Comparison of ENCODE assay signal across 10 cellular contexts in genomic region chr2:38409904-38410167, GRCh38. TPM values are rescaled to one million over a fixed set of nuclear protein-coding genes. Genes with fewer than 3 reads are reported as not detected.
DNase-seq lines count a peak whose midpoint lies in the region; ATAC-seq and TF ChIP-seq lines count a peak whose summit lies in the region.
"Had no signal": no experiment of that assay in that cellular context is flagged by ENCODE, and none has a peak within 500 bp of the region (broad histone marks: within the 10 kb centered on the region; RNA-seq: fewer than 3 reads in every experiment).

No MANE protein-coding gene starts in this region.

- peaks cover 10% of the 10 kb centered on the region for H3F3A ChIP-seq in OCI-LY1 (ENCODE audit: insufficient read depth, low read length)

- no peaks in the 10 kb centered on the region for H3K79me2 ChIP-seq in OCI-LY1 (ENCODE audit: insufficient read depth, low read length)

- H3K4me3 ChIP-seq in OCI-LY1 (ENCODE audit: low read depth, low read length, poor library complexity, severe bottlenecking) (peak overlapping the region; percentile 44), suprapubic skin (no peak overlapping the region)

- ATAC-seq in GM19328 (IDR thresholded peaks at IDR 0.05; ENCODE audit: unreplicated experiment) (peak; percentile 26), HG02642 (IDR thresholded peaks at IDR 0.05; ENCODE audit: poor library complexity, unreplicated experiment) (peak; percentile 31), HG03469 (IDR thresholded peaks at IDR 0.05; ENCODE audit: unreplicated experiment) (no peak)
- ATAC-seq: activated CD8-positive, alpha-beta T cell treated with anti-CD3 and anti-CD28 coated beads, Interleukin-2, amount 10 ng/mL, durations not matched to agents 7 days and 5 days had no signal

- H3K27me3 ChIP-seq in OCI-LY1 (ENCODE audit: insufficient read depth, low read length) (no peaks in the 10 kb centered on the region), suprapubic skin (no peaks in the 10 kb centered on the region)

- H3K4me2 ChIP-seq in OCI-LY1 (ENCODE audit: low read length): peak overlapping the region; percentile 71

- no peak for TF ChIP-seq CTCF in OCI-LY1 (IDR thresholded peaks at IDR 0.05; ENCODE audit: low read length)
- TF ChIP-seq CTCF in suprapubic skin (IDR thresholded peaks at IDR 0.05): no peak

- TF ChIP-seq POLR2A in suprapubic skin (IDR thresholded peaks at IDR 0.05): no peak

- no peak for DNase-seq in suprapubic skin (ENCODE audit: low spot score in 2 of 2)
- no peak for DNase-seq in effector CD8-positive, alpha-beta T cell (lab: John Stamatoyannopoulos, UW)
- no peak for DNase-seq in NCI-H1436 (lab: John Stamatoyannopoulos, UW)
- DNase-seq: activated CD8-positive, alpha-beta T cell treated with anti-CD3 and anti-CD28 coated beads, Interleukin-2, amount 10 ng/mL, durations not matched to agents 7 days and 5 days; activated naive CD4-positive, alpha-beta T cell treated with anti-CD3 and anti-CD28 coated beads, Interleukin-2, amount 50 U/mL, for 16 hours; T-helper 1 cell had no signal

- no peaks in the 10 kb centered on the region for H3K9me2 ChIP-seq in OCI-LY1 (ENCODE audit: low read depth, low read length)

- H3K4me1 ChIP-seq in OCI-LY1 (ENCODE audit: insufficient read depth, low read length, severe bottlenecking): peaks cover 39% of the 10 kb centered on the region
- H3K4me1 ChIP-seq in suprapubic skin: peaks cover 56% of the 10 kb centered on the region

- peak overlapping the region; percentile 46 for H3K9ac ChIP-seq in OCI-LY1 (ENCODE audit: low read length)

- H3K27ac ChIP-seq in OCI-LY1 (ENCODE audit: low read depth, low read length, poor library complexity, severe bottlenecking) (peak overlapping the region; percentile 99), suprapubic skin (peak overlapping the region; percentile 81)

- H3K9me3 ChIP-seq in OCI-LY1 (ENCODE audit: low read length): peaks cover 7% of the 10 kb centered on the region
- H3K9me3 ChIP-seq in suprapubic skin: no peaks in the 10 kb centered on the region

- WGBS in suprapubic skin: 82% methylated on average over 1 of the region's 1 CpG

- H4K20me1 ChIP-seq in OCI-LY1 (ENCODE audit: insufficient read depth, low read length): no peaks in the 10 kb centered on the region

- TF ChIP-seq EP300 in suprapubic skin (IDR thresholded peaks at IDR 0.05): no peak

- H2AFZ ChIP-seq in OCI-LY1 (ENCODE audit: low read length): no peak overlapping the region

- H3K36me3 ChIP-seq in OCI-LY1 (ENCODE audit: insufficient read depth, low read length) (no peaks in the 10 kb centered on the region; the same call in 1 of the 2 replicates), suprapubic skin (no peaks in the 10 kb centered on the region)

RNA-seq across cellular contexts. Expression of gene ATL2, which starts 32.8 kb away (rescaled TPM):
- total RNA-seq in suprapubic skin: 100 to 1,000 TPM; 144 to 230 (median 170) TPM
